9 cellular contexts compared by ENCODE assay signal in the genomic region with DNA sequence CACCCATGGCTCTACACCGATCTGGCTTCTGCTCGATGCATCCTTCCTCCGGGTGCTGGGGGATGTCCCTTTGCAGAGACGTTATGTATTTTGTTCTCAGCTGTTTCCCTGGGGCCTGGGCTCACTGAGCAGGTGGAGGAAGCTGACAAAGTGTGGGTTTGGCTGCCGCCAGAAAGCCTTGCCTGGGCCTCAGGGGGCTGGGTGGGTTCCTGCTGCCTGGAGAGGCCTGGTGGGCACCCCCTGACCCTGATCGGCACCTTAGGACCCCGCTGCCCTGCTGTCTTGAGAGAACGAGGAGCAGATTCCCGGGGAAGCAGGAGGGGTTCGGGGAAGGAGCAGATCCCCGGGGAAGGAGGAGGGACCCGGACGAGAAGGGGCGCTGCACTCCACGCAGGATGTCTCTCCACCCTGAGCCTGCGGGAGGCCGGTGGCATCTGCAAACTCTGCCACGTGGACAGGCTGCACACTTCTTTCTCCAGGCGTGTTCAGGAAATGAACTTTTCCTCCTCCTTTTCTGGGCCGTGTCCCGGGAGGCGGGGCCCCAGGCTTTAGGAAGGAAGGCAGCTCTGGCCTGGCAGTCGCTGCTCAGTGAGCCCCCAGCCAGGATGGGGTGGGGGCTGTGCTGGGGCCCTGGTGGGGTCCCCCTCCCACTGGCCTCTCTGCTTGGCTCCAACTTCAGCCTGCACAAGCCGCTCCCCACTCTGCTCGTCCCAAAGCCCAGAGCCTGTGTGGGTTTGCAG.
DNase-seq lines count a peak whose midpoint lies in the region; ATAC-seq, FAIRE-seq and TF ChIP-seq lines count a peak whose summit lies in the region.
"Had no signal": no experiment of that assay in that cellular context is flagged by ENCODE, and none has a peak within 500 bp of the region (broad histone marks: within the 10 kb centered on the region; RNA-seq: fewer than 3 reads in every experiment).

No MANE protein-coding gene starts in this region.

- no peak for FAIRE-seq in pancreas (lab: Jason Lieb, UNC)

- 61 to 63% methylated on average over 23 to 25 of the region's 25 CpGs for WGBS in pancreas, 2 donors

- peak overlapping the region; percentile 36 to 97 (median 86); a peak in 21 of 22 replicates for H3K27ac ChIP-seq in BLaER1 treated with 17β-estradiol and CSF1 and Interleukin-3, amounts not matched to agents 10 nM and 100 nM
- peak overlapping the region in 3 of 4 donors; percentile 21 to 66 (median 35) for H3K27ac ChIP-seq in Peyer's patch
- H3K27ac ChIP-seq in pancreas = no peak overlapping the region

- ATAC-seq in pancreas (peak in 3 of 4 donors; percentile 57 to 61 (median 59)), HG03521 (IDR thresholded peaks at IDR 0.05; ENCODE audit: unreplicated experiment) (no peak)
- ATAC-seq: Panc1 had no signal

- TF ChIP-seq CTCF in Peyer's patch (IDR thresholded peaks at IDR 0.05) (no peak), pancreas (IDR thresholded peaks at IDR 0.05) (no peak)

- no peaks in the 10 kb centered on the region for H3K36me3 ChIP-seq in BLaER1 treated with 17β-estradiol and CSF1 and Interleukin-3, amounts not matched to agents 10 nM and 100 nM
- H3K36me3 ChIP-seq in Peyer's patch (no peaks in the 10 kb centered on the region), pancreas (no peaks in the 10 kb centered on the region)

- no peaks in the 10 kb centered on the region for H4K20me1 ChIP-seq in BLaER1 treated with 17β-estradiol and CSF1 and Interleukin-3, amounts not matched to agents 10 nM and 100 nM

- 0 out of 20 replicates have a peak overlapping the region, but pooled peaks of 1 of the 10 experiments have one; percentile 2 for H3K4me3 ChIP-seq in BLaER1 treated with 17β-estradiol and CSF1 and Interleukin-3, amounts not matched to agents 10 nM and 100 nM
- H3K4me3 ChIP-seq in Peyer's patch (no peak overlapping the region), pancreas (no peak overlapping the region)

- DNase-seq in Peyer's patch (peak; percentile 51 to 77 (median 61)), fibroblast of gingiva (ENCODE audit: low read depth) (peak; percentile 77), pancreas (peak in 1 of 6 donors; percentile 38), SW480 (ENCODE audit: low spot score) (no peak), NCI-H345 treated with DMSO at 0.1 percent for 48 hours (lab: John Stamatoyannopoulos, UW; ENCODE audit: unreplicated experiment) (no peak), iPS-NIHi11 (ENCODE audit: low spot score) (no peak)

- H3K27me3 ChIP-seq in BLaER1 treated with 17β-estradiol and CSF1 and Interleukin-3, amounts not matched to agents 10 nM and 100 nM = no peaks in the 10 kb centered on the region
- no peaks in the 10 kb centered on the region for H3K27me3 ChIP-seq in Peyer's patch
- no peaks in the 10 kb centered on the region for H3K27me3 ChIP-seq in pancreas

- H3K9me3 ChIP-seq in BLaER1 treated with 17β-estradiol and CSF1 and Interleukin-3, amounts not matched to agents 10 nM and 100 nM (replicated peaks in 1 of 11) = peaks cover 0 to 53% (median 18%) of the 10 kb centered on the region in 11 experiments; a peak in 14 of 22 replicates
- H3K9me3 ChIP-seq in Peyer's patch (no peaks in the 10 kb centered on the region), pancreas (no peaks in the 10 kb centered on the region)

- TF ChIP-seq POLR2A in Peyer's patch (IDR thresholded peaks at IDR 0.05) = no peak

- H3K9ac ChIP-seq in BLaER1 treated with 17β-estradiol and CSF1 and Interleukin-3, amounts not matched to agents 10 nM and 100 nM = peak overlapping the region in 10 of 11 experiments; percentile 47 to 90 (median 70); a peak in 17 of 22 replicates

- H3K4me2 ChIP-seq in BLaER1 treated with 17β-estradiol and CSF1 and Interleukin-3, amounts not matched to agents 10 nM and 100 nM = peak overlapping the region; percentile 3 to 94 (median 77); a peak in 21 of 22 replicates

- H3K4me1 ChIP-seq in BLaER1 treated with 17β-estradiol and CSF1 and Interleukin-3, amounts not matched to agents 10 nM and 100 nM = peaks cover 30 to 89% (median 76%) of the 10 kb centered on the region in 10 experiments
- H3K4me1 ChIP-seq in Peyer's patch (peaks cover 0 to 12% (median 5%) of the 10 kb centered on the region in 4 donors), pancreas (no peaks in the 10 kb centered on the region)

- intact Hi-C loops in pancreas (cut with DNase I) = no loop called here

Comparison
In these comparisons a context has a peak if more than half of its experiments do, and no peak if none do; other contexts are left out.
1. H3K27ac ChIP-seq: peak in BLaER1 treated with 17β-estradiol and CSF1 and Interleukin-3, amounts not matched to agents 10 nM and 100 nM (11 of 11) and Peyer's patch (3 of 4); none in pancreas (0 of 4).
2. DNase-seq: peak in Peyer's patch (3 of 3) and fibroblast of gingiva (single experiment); none in SW480 (single experiment), NCI-H345 treated with DMSO at 0.1 percent for 48 hours (single experiment) and iPS-NIHi11 (single experiment).